32 cellular contexts compared by ENCODE assay signal in the genomic region with DNA sequence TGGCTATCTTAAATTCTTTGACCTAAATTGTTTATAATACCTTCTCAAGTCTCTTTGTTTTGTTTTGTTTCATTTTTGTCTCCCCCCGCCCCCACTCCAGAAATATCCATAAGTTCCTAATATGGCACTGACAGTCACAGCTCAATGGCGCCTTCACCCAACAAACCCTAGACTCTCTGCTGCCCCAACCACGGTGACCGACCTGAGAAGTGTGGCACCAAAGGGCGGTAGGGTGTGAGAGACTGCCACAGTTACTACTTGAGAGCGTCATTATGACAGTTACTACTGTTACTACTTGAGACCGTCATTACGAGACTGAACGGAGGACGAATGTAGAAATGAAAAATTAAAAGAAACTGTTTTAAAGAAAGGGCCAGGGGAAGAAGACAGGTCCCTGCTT.
"Had no signal": no experiment of that assay in that cellular context is flagged by ENCODE, and none has a peak within 500 bp of the region (broad histone marks: within the 10 kb centered on the region; RNA-seq: fewer than 3 reads in every experiment).

No MANE protein-coding gene starts in this region.

- H3K27me3 Mint-ChIP-seq: activated CD4-positive, alpha-beta T cell treated with anti-CD3 and anti-CD28 coated beads, Interleukin-2, amount 10 ng/mL, durations not matched to agents 24 days and 14 days; activated CD8-positive, alpha-beta T cell treated with anti-CD3 and anti-CD28 coated beads for 36 hours; activated naive CD4-positive, alpha-beta T cell treated with anti-CD3 and anti-CD28 coated beads, Interleukin-2, amount 10 ng/mL, durations not matched to agents 7 days and 5 days; activated naive CD8-positive, alpha-beta T cell; activated naive CD8-positive, alpha-beta T cell treated with anti-CD3 and anti-CD28 coated beads, Interleukin-2, amount 50 U/mL, for 24 hours; activated T-cell treated with anti-CD3 and anti-CD28 coated beads, Interleukin-2, amount 50 U/mL, for 24 hours; brain had no signal

- DNase-seq: activated CD4-positive, alpha-beta T cell treated with anti-CD3 and anti-CD28 coated beads, Interleukin-2, amount 10 ng/mL, durations not matched to agents 24 days and 14 days; activated CD4-positive, alpha-beta T cell treated with anti-CD3 and anti-CD28 coated beads, Interleukin-2, amount 50 U/mL, for 4 hours; activated CD8-positive, alpha-beta T cell treated with anti-CD3 and anti-CD28 coated beads for 36 hours; activated naive CD4-positive, alpha-beta T cell treated with anti-CD3 and anti-CD28 coated beads, Interleukin-2, amount 10 ng/mL, durations not matched to agents 7 days and 5 days; activated naive CD8-positive, alpha-beta T cell treated with anti-CD3 and anti-CD28 coated beads, Interleukin-2, amount 50 U/mL, for 24 hours; activated T-cell treated with anti-CD3 and anti-CD28 coated beads, Interleukin-2, amount 50 U/mL, for 24 hours; anterior cingulate cortex; caudate nucleus; Kasumi-1; KG1; MG63; MV-4-11; NCI-H1092; NCI-H1436 treated with DMSO at 0.1 percent for 48 hours; NCI-H1694 treated with DMSO at 0.1 percent for 48 hours; NCI-H2029; NCI-H510A; NCI-H526; NCI-H748 treated with DMSO at 0.1 percent for 48 hours; NK-92 treated with Interleukin-12 subunit alpha and Interleukin-12 subunit beta, amount 100 ng/mL, for 24 hours; PC-3; Peyer's patch; RPMI8226; SHP77 treated with DMSO at 0.1 percent for 48 hours; SK-N-SH; T-helper 9 cell; WERI-Rb-1 had no signal

- H3K4me2 ChIP-seq: SK-N-SH had no signal

- H3K4me3 ChIP-seq: MG63, Peyer's patch, SJSA1 had no signal

- ATAC-seq: activated CD8-positive, alpha-beta T cell treated with anti-CD3 and anti-CD28 coated beads for 36 hours; activated naive CD8-positive, alpha-beta T cell treated with anti-CD3 and anti-CD28 coated beads, Interleukin-2, amount 50 U/mL, for 24 hours; PC-3 had no signal

- H3K4me1 Mint-ChIP-seq: activated CD4-positive, alpha-beta T cell treated with anti-CD3 and anti-CD28 coated beads, Interleukin-2, amount 10 ng/mL, durations not matched to agents 24 days and 14 days; activated naive CD4-positive, alpha-beta T cell treated with anti-CD3 and anti-CD28 coated beads, Interleukin-2, amount 10 ng/mL, durations not matched to agents 7 days and 5 days; activated naive CD8-positive, alpha-beta T cell treated with anti-CD3 and anti-CD28 coated beads, Interleukin-2, amount 50 U/mL, for 24 hours; brain had no signal

- H3K9ac ChIP-seq: SK-N-SH had no signal

- H3K27ac Mint-ChIP-seq: activated CD4-positive, alpha-beta T cell treated with anti-CD3 and anti-CD28 coated beads, Interleukin-2, amount 10 ng/mL, durations not matched to agents 24 days and 14 days; activated CD8-positive, alpha-beta T cell treated with anti-CD3 and anti-CD28 coated beads for 36 hours; activated naive CD4-positive, alpha-beta T cell treated with anti-CD3 and anti-CD28 coated beads, Interleukin-2, amount 10 ng/mL, durations not matched to agents 7 days and 5 days; activated naive CD8-positive, alpha-beta T cell; activated naive CD8-positive, alpha-beta T cell treated with anti-CD3 and anti-CD28 coated beads, Interleukin-2, amount 50 U/mL, for 24 hours; activated T-cell treated with anti-CD3 and anti-CD28 coated beads, Interleukin-2, amount 50 U/mL, for 24 hours; activated T-helper 2 cell treated with anti-CD3 and anti-CD28 coated beads, Interferon-gamma antibody, Interleukin-2, Interleukin-4, amounts not matched to agents 10 μg/mL and 5 μg/mL and 100 μg/mL, durations not matched to agents 14 hours and 24 hours and 36 hours; brain; T-helper 1 cell treated with Interleukin-12 subunit alpha and Interleukin-12 subunit beta and Interleukin-4 antibody, amounts not matched to agents 30 μg/mL and 1 μg/mL, for 36 hours had no signal

- H3K4me3 Mint-ChIP-seq: activated CD4-positive, alpha-beta T cell treated with anti-CD3 and anti-CD28 coated beads, Interleukin-2, amount 10 ng/mL, durations not matched to agents 24 days and 14 days; activated CD8-positive, alpha-beta T cell treated with anti-CD3 and anti-CD28 coated beads for 36 hours; activated naive CD4-positive, alpha-beta T cell treated with anti-CD3 and anti-CD28 coated beads, Interleukin-2, amount 10 ng/mL, durations not matched to agents 7 days and 5 days; activated naive CD8-positive, alpha-beta T cell; activated naive CD8-positive, alpha-beta T cell treated with anti-CD3 and anti-CD28 coated beads, Interleukin-2, amount 50 U/mL, for 24 hours; activated T-cell treated with anti-CD3 and anti-CD28 coated beads, Interleukin-2, amount 50 U/mL, for 24 hours; brain; T-helper 1 cell treated with Interleukin-12 subunit alpha and Interleukin-12 subunit beta and Interleukin-4 antibody, amounts not matched to agents 30 μg/mL and 1 μg/mL, for 36 hours had no signal

- H3K4me1 ChIP-seq: Peyer's patch, SJSA1 had no signal

- H3K9me3 ChIP-seq: MG63, Peyer's patch, SJSA1, SK-N-SH had no signal

- H3K27me3 ChIP-seq: MG63, Peyer's patch, SJSA1 had no signal

- H3K9me3 Mint-ChIP-seq: activated CD8-positive, alpha-beta T cell treated with anti-CD3 and anti-CD28 coated beads for 36 hours; activated naive CD4-positive, alpha-beta T cell treated with anti-CD3 and anti-CD28 coated beads, Interleukin-2, amount 10 ng/mL, durations not matched to agents 7 days and 5 days; activated naive CD8-positive, alpha-beta T cell treated with anti-CD3 and anti-CD28 coated beads, Interleukin-2, amount 50 U/mL, for 24 hours; activated T-cell treated with anti-CD3 and anti-CD28 coated beads, Interleukin-2, amount 50 U/mL, for 24 hours; activated T-helper 2 cell treated with anti-CD3 and anti-CD28 coated beads, Interferon-gamma antibody, Interleukin-2, Interleukin-4, amounts not matched to agents 10 μg/mL and 5 μg/mL and 100 μg/mL, durations not matched to agents 14 hours and 24 hours and 36 hours; T-helper 1 cell treated with Interleukin-12 subunit alpha and Interleukin-12 subunit beta and Interleukin-4 antibody, amounts not matched to agents 30 μg/mL and 1 μg/mL, for 36 hours had no signal

- H3K27ac ChIP-seq: Peyer's patch, SJSA1, WERI-Rb-1 had no signal
